ENCODE assay signal across 8 cellular contexts in genomic region chr9:83199240-83199639, GRCh38.
DNase-seq lines count a peak whose midpoint lies in the region; ATAC-seq and TF ChIP-seq lines count a peak whose summit lies in the region.

No MANE protein-coding gene starts in this region.

- no peak overlapping the region for H3K4me3 Mint-ChIP-seq in nephron progenitor cell

- POLR2A ChIA-PET in PC-9 (lab: Charles Lee; ENCODE audit: unreplicated experiment) = no interaction called here

- no peaks in the 10 kb centered on the region for H4K20me1 ChIP-seq in PC-9 (ENCODE audit: insufficient read depth)

- peaks cover 7% of the 10 kb centered on the region for H3K27me3 Mint-ChIP-seq in nephron progenitor cell (ENCODE audit: low read depth, poor library complexity)

- no peaks in the 10 kb centered on the region for H3K79me2 ChIP-seq in PC-9 (ENCODE audit: low read depth)

- H3K4me1 Mint-ChIP-seq in nephron progenitor cell = peaks cover 21% of the 10 kb centered on the region

- H3K9me3 Mint-ChIP-seq in nephron progenitor cell = no peaks in the 10 kb centered on the region

- H3K27ac ChIP-seq in PC-9 = no peak overlapping the region

- ATAC-seq in HG03460 (IDR thresholded peaks at IDR 0.05; ENCODE audit: unreplicated experiment) (peak; percentile 76), esophagus mucosa (peak; percentile 83)

- H3K27me3 ChIP-seq in PC-9 (ENCODE audit: insufficient read depth, low read depth) = no peaks in the 10 kb centered on the region

- H3K27ac Mint-ChIP-seq in nephron progenitor cell = no peak overlapping the region

- no TSS peak for BruUV-seq in PC-9 (replicated peaks; lab: Mats Ljungman, UMichigan)

- no peaks in the 10 kb centered on the region for H3K36me3 Mint-ChIP-seq in nephron progenitor cell (ENCODE audit: low read depth)

- DNase-seq in AG09309 (ENCODE audit: low read depth) = peak; percentile 18
- DNase-seq in PC-9 = peak; percentile 34 to 47
- peak; percentile 33 for DNase-seq in nephron progenitor cell
- no peak for DNase-seq in GF-D8 (lab: John Stamatoyannopoulos, UW)
- DNase-seq in GM19240 (ENCODE audit: insufficient read length, low spot score) = no peak
- DNase-seq in lower leg skin (ENCODE audit: low spot score in 2 of 2) = no peak

- H3K4me1 ChIP-seq in PC-9 (replicated peaks; ENCODE audit: insufficient read depth) = no peaks in the 10 kb centered on the region

- no peaks in the 10 kb centered on the region for H3K9me3 ChIP-seq in PC-9 (ENCODE audit: insufficient read depth, low read depth)

- H3K36me3 ChIP-seq in PC-9 (ENCODE audit: low read depth) = no peaks in the 10 kb centered on the region

- TF ChIP-seq CTCF in AG09309 (IDR thresholded peaks at IDR 0.05; ENCODE audit: control insufficient read depth, insufficient read depth, low read depth, low read length, missing control alignments) = peak; percentile 72
- TF ChIP-seq CTCF in PC-9 (conservative IDR thresholded peaks at IDR 0.05) = peak; percentile 77
- TF ChIP-seq CTCF in nephron progenitor cell (IDR thresholded peaks at IDR 0.05) = peak; percentile 52
- TF ChIP-seq CTCF in lower leg skin (IDR thresholded peaks at IDR 0.05) = no peak

- H3K4me3 ChIP-seq in AG09309 (ENCODE audit: control insufficient read depth, low read depth, low read length) = no peak overlapping the region
- H3K4me3 ChIP-seq in PC-9 = no peak overlapping the region
- no peak overlapping the region for H3K4me3 ChIP-seq in lower leg skin (ENCODE audit: low read depth, poor library complexity, severe bottlenecking)

- intact Hi-C loops in PC-9 (cut with micrococcal nuclease; ENCODE audit: unreplicated experiment) (loop anchor here (1.0 kb wide), 2 partner anchors 135 to 345 kb away; no protein-coding TSS in a partner anchor), lower leg skin (cut with DNase I; ENCODE audit: low total_unique reads) (no loop called here)

- no peak overlapping the region for H3K4me2 ChIP-seq in PC-9

- CTCF ChIA-PET in PC-9 (lab: Charles Lee) = interaction anchor here (0.6 to 0.9 kb wide), 3 partner anchors 135 to 487 kb away, joined by 3 to 8 read pairs (median 3); no protein-coding TSS in a partner anchor

- 14% methylated on average over 5 of the region's 5 CpGs for WGBS in lower leg skin, 2 donors

- TF ChIP-seq POLR2A in lower leg skin (IDR thresholded peaks at IDR 0.05) = no peak

- H3K9me2 ChIP-seq in PC-9 (ENCODE audit: insufficient read depth) = no peaks in the 10 kb centered on the region; the same call in 1 of the 2 replicates

- H2AFZ ChIP-seq in PC-9 = no peak overlapping the region

- H3F3A ChIP-seq in PC-9 (ENCODE audit: insufficient read depth, low read depth) = no peaks in the 10 kb centered on the region

Comparison
In these comparisons a context has a peak if more than half of its experiments do, and no peak if none do; other contexts are left out.
1. DNase-seq: peak in AG09309 (single experiment), PC-9 (2 of 2) and nephron progenitor cell (single experiment); none in GF-D8 (single experiment), GM19240 (single experiment) and lower leg skin (0 of 2).
2. CTCF ChIP-seq: peak in AG09309 (single experiment), PC-9 (single experiment) and nephron progenitor cell (single experiment); none in lower leg skin (0 of 3).